21 cellular contexts compared by ENCODE assay signal in the genomic region with DNA sequence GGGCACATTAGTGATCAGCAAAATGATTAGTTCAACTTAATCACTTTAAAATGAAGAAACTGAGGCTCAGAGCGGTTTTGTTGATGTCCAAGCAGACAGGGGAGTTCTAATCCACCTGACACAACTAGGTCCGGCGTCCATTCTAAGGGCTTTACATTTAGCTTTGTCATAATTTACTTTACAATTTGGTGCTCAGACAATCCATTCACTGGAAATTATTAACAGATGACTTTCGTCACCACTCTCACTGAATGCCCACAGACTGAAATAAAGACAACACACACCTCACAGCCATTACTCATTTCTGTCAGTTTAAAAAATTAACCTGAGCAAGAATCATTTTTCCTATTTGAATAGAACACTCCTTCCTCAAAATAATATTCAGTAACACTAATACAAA. TPM values are rescaled to one million over a fixed set of nuclear protein-coding genes. Genes with fewer than 3 reads are reported as not detected.
DNase-seq lines count a peak whose midpoint lies in the region; ATAC-seq and TF ChIP-seq lines count a peak whose summit lies in the region.
"Had no signal": no experiment of that assay in that cellular context is flagged by ENCODE, and none has a peak within 500 bp of the region (broad histone marks: within the 10 kb centered on the region; RNA-seq: fewer than 3 reads in every experiment).

No MANE protein-coding gene starts in this region.

- H3K36me3 ChIP-seq in SK-N-SH (replicated peaks in 1 of 2; ENCODE audit: control insufficient read depth in 1 of 2, insufficient read depth in 2 of 2, low read length in 1 of 2) (no peaks in the 10 kb centered on the region), transverse colon (no peaks in the 10 kb centered on the region), aorta (ENCODE audit: control insufficient read depth in 1 of 2, insufficient read depth in 2 of 2, low read length in 1 of 2) (no peaks in the 10 kb centered on the region)
- H3K36me3 ChIP-seq: adrenal gland, lower lobe of right lung had no signal

- CTCF ChIA-PET in SK-N-SH (lab: Yijun Ruan, JAX): interaction anchor here (0.9 to 1.3 kb wide), 2 partner anchors 15 to 17 kb away, joined by 3 to 4 read pairs; no protein-coding TSS in a partner anchor

- no peak for TF ChIP-seq EP300 in SK-N-SH (IDR thresholded peaks at IDR 0.05; ENCODE audit: borderline replicate concordance in 1 of 2, low read depth in 1 of 2, low read length in 1 of 2)
- TF ChIP-seq EP300 in transverse colon (IDR thresholded peaks at IDR 0.05; ENCODE audit: low read depth): no peak

- H3K9me3 ChIP-seq in SK-N-SH: no peaks in the 10 kb centered on the region
- no peaks in the 10 kb centered on the region for H3K9me3 ChIP-seq in transverse colon
- H3K9me3 ChIP-seq in aorta (ENCODE audit: control insufficient read depth, low read length): no peaks in the 10 kb centered on the region
- H3K9me3 ChIP-seq: adrenal gland, heart left ventricle, lower lobe of right lung had no signal

- no peak for TF ChIP-seq POLR2A in transverse colon (IDR thresholded peaks at IDR 0.05)

- no peaks in the 10 kb centered on the region; a peak in 1 of 4 replicates for H3K4me1 ChIP-seq in SK-N-SH (ENCODE audit: control insufficient read depth in 1 of 2, insufficient read depth in 2 of 2, low read depth in 1 of 2, low read length in 1 of 2)
- peaks cover 7 to 86% (median 57%) of the 10 kb centered on the region in 4 donors for H3K4me1 ChIP-seq in transverse colon
- H3K4me1 ChIP-seq in aorta (ENCODE audit: control insufficient read depth in 1 of 2, insufficient read depth in 2 of 2, low read length in 2 of 2): no peaks in the 10 kb centered on the region

- POLR2A ChIA-PET in SK-N-SH (lab: Yijun Ruan, JAX): no interaction called here

- H3K79me2 ChIP-seq in SK-N-SH (ENCODE audit: insufficient read depth): no peaks in the 10 kb centered on the region

- H3K4me3 ChIP-seq in SK-N-SH (ENCODE audit: low read depth in 2 of 2, low read length in 1 of 2) (no peak overlapping the region), transverse colon (peak overlapping the region in 1 of 4 donors; percentile 14), aorta (ENCODE audit: low read length in 2 of 2) (no peak overlapping the region)
- H3K4me3 ChIP-seq: adrenal gland, heart left ventricle, lower lobe of right lung had no signal

- H3K27ac ChIP-seq in SK-N-SH (ENCODE audit: low read depth in 2 of 2, low read length in 1 of 2) (no peak overlapping the region), transverse colon (peak overlapping the region; percentile 55 to 82 (median 72)), aorta (ENCODE audit: low read depth in 1 of 2, low read length in 2 of 2) (no peak overlapping the region)
- H3K27ac ChIP-seq: 22Rv1, adrenal gland, heart left ventricle, lower lobe of right lung had no signal

- TF ChIP-seq CTCF in SK-N-SH (IDR thresholded peaks at IDR 0.05): no peak
- no peak for TF ChIP-seq CTCF in transverse colon (IDR thresholded peaks at IDR 0.05)

- no peak overlapping the region for H3K9ac ChIP-seq in SK-N-SH

- H3F3A ChIP-seq in SK-N-SH (replicated peaks; ENCODE audit: insufficient read depth): no peaks in the 10 kb centered on the region

- in situ Hi-C loops in transverse colon (cut with MboI; ENCODE audit: low pct_ligation_motif_present in 1 of 4, low pct_unique_long_range_greater_than_20kb in 1 of 4, low sequenced_read_pairs in 3 of 4): no loop called here

- no peak overlapping the region for H2AFZ ChIP-seq in SK-N-SH (ENCODE audit: low read depth)

- no peak for TF ChIP-seq RAD21 in SK-N-SH (IDR thresholded peaks at IDR 0.05; ENCODE audit: low read length)

- intact Hi-C loops in transverse colon (cut with DNase I; ENCODE audit: low total_unique reads): no loop called here
- intact Hi-C loops in aorta (cut with DNase I): loop anchor here in 1 of 2 donors (10.0 kb wide), 1 partner anchor 217 kb away; no protein-coding TSS in a partner anchor

- ATAC-seq in SK-N-SH treated with all-trans-retinoic acid at 6 μM for 48 hours (no peak), left lobe of liver (peak; percentile 89), aorta (ENCODE audit: low FRiP score) (no peak)
- ATAC-seq: heart left ventricle, right cardiac atrium had no signal

- H3K9me2 ChIP-seq in SK-N-SH: no peaks in the 10 kb centered on the region

- DNase-seq in SK-N-SH (peak; percentile 10), NCI-H69 (lab: John Stamatoyannopoulos, UW) (peak; percentile 27), left lobe of liver (ENCODE audit: low spot score) (no peak), transverse colon (no peak), NOMO-1 treated with dmso at 0.1 percent for 144 hours (lab: John Stamatoyannopoulos, UW; ENCODE audit: unreplicated experiment) (no peak), aorta (no peak), T-helper 2 cell (no peak)
- DNase-seq: activated CD4-positive, alpha-beta T cell treated with anti-CD3 and anti-CD28 coated beads, Interleukin-2, amount 10 ng/mL, durations not matched to agents 7 days and 5 days; adrenal gland; heart left ventricle; lower lobe of right lung; NCI-H146; NCI-H2171; NCI-H748 treated with DMSO at 0.1 percent for 48 hours; OCI-M1; right cardiac atrium; SHP77 treated with DMSO at 0.1 percent for 48 hours; stimulated activated CD4-positive, alpha-beta T cell treated with anti-CD3 and anti-CD28 coated beads, Interleukin-15, amount 100 ng/mL, for 24 hours; T-helper 1 cell had no signal

- H3K27me3 ChIP-seq in SK-N-SH (ENCODE audit: insufficient read depth) (peaks cover 13% of the 10 kb centered on the region; the same call in 1 of the 2 replicates), transverse colon (no peaks in the 10 kb centered on the region), aorta (ENCODE audit: control insufficient read depth in 1 of 2, insufficient read depth in 2 of 2, low read length in 1 of 2) (no peaks in the 10 kb centered on the region)
- H3K27me3 ChIP-seq: adrenal gland, heart left ventricle had no signal

- H3K4me2 ChIP-seq in SK-N-SH: no peak overlapping the region

- WGBS in SK-N-SH (ENCODE audit: low lambda C conversion rate): 27% methylated on average over 4 of the region's 4 CpGs
- 21 to 56% methylated on average over 3 to 4 of the region's 4 CpGs for WGBS in transverse colon (ENCODE audit: low coverage in 1 of 2), 2 donors
- WGBS in aorta, 2 donors: 94 to 95% methylated on average over 4 of the region's 4 CpGs

- H4K20me1 ChIP-seq in SK-N-SH (ENCODE audit: insufficient read depth): no peaks in the 10 kb centered on the region

TF ChIP-seq in SK-N-SH, 30 proteins besides CTCF, POLR2A, EP300 and RAD21 (continues in another document):
- TF ChIP-seq JUND (IDR thresholded peaks at IDR 0.05) (no peak), IRF3 (IDR thresholded peaks at IDR 0.05; ENCODE audit: low read depth, low read length) (no peak), FOXM1 (IDR thresholded peaks at IDR 0.05; ENCODE audit: low read depth) (no peak)
- TF ChIP-seq, protein P1, sequence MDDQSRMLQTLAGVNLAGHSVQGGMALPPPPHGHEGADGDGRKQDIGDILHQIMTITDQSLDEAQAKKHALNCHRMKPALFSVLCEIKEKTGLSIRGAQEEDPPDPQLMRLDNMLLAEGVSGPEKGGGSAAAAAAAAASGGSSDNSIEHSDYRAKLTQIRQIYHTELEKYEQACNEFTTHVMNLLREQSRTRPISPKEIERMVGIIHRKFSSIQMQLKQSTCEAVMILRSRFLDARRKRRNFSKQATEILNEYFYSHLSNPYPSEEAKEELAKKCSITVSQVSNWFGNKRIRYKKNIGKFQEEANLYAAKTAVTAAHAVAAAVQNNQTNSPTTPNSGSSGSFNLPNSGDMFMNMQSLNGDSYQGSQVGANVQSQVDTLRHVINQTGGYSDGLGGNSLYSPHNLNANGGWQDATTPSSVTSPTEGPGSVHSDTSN (IDR thresholded peaks at IDR 0.05): no peak

TF ChIP-seq in SK-N-SH treated with all-trans-retinoic acid at 6 μM for 48 hours, 23 proteins besides CTCF, POLR2A, EP300 and RAD21 (continues in another document):
- no peak for TF ChIP-seq TCF4 (CRISPR knock-in tag; IDR thresholded peaks at IDR 0.05; ENCODE audit: borderline replicate concordance)
- TF ChIP-seq, protein P2, sequence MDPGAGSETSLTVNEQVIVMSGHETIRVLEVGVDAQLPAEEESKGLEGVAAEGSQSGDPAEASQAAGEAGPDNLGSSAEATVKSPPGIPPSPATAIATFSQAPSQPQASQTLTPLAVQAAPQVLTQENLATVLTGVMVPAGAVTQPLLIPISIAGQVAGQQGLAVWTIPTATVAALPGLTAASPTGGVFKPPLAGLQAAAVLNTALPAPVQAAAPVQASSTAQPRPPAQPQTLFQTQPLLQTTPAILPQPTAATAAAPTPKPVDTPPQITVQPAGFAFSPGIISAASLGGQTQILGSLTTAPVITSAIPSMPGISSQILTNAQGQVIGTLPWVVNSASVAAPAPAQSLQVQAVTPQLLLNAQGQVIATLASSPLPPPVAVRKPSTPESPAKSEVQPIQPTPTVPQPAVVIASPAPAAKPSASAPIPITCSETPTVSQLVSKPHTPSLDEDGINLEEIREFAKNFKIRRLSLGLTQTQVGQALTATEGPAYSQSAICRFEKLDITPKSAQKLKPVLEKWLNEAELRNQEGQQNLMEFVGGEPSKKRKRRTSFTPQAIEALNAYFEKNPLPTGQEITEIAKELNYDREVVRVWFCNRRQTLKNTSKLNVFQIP (CRISPR knock-in tag; IDR thresholded peaks at IDR 0.05; ENCODE audit: borderline replicate concordance, low read depth): no peak
- TF ChIP-seq OSR1 (CRISPR knock-in tag; IDR thresholded peaks at IDR 0.05): no peak
- TF ChIP-seq ESRRG (CRISPR knock-in tag; IDR thresholded peaks at IDR 0.05): no peak
- no peak for TF ChIP-seq ZFP30 (CRISPR knock-in tag; IDR thresholded peaks at IDR 0.05)
- TF ChIP-seq SNAI2 (CRISPR knock-in tag; IDR thresholded peaks at IDR 0.05): no peak
- no peak for TF ChIP-seq CSDC2 (CRISPR knock-in tag; IDR thresholded peaks at IDR 0.05)
- no peak for TF ChIP-seq PPARA (CRISPR knock-in tag; IDR thresholded peaks at IDR 0.05; ENCODE audit: borderline replicate concordance)
- TF ChIP-seq ZFP3 (CRISPR knock-in tag; IDR thresholded peaks at IDR 0.05): no peak
- TF ChIP-seq GLIS3 (CRISPR knock-in tag; IDR thresholded peaks at IDR 0.05): no peak
- no peak for TF ChIP-seq ISL1 (CRISPR knock-in tag; IDR thresholded peaks at IDR 0.05)
- TF ChIP-seq ARNTL (CRISPR knock-in tag; IDR thresholded peaks at IDR 0.05; ENCODE audit: borderline replicate concordance, low read depth): no peak
- TF ChIP-seq ZNF8 (CRISPR knock-in tag; IDR thresholded peaks at IDR 0.05): no peak
- no peak for TF ChIP-seq RARB (CRISPR knock-in tag; IDR thresholded peaks at IDR 0.05)
- no peak for TF ChIP-seq TOX (CRISPR knock-in tag; IDR thresholded peaks at IDR 0.05; ENCODE audit: borderline replicate concordance)

RNA-seq across cellular contexts. Expression of gene NR3C2, which starts 10.8 kb away (rescaled TPM):
- 0.02 and 0.03 TPM in 2 replicates for polyA plus RNA-seq in SK-N-SH (2012; rRNA removed)
- 0.01 TPM in 2 replicates for polyA plus RNA-seq in SK-N-SH (2012; cell fraction: cytosol; rRNA removed)
- 0.01 and 0.02 TPM in 2 replicates for polyA plus RNA-seq in SK-N-SH (2012; cell fraction: nucleus; rRNA removed)
- total RNA-seq in left lobe of liver: 12.0 TPM
- 100 to 1,000 TPM in 3 of 4 donors, 10 to 100 TPM in 1; 55.5 to 147 (median 125) TPM for total RNA-seq in transverse colon
- 10 to 100 TPM in 1 of 2 donors, 1 to 10 TPM in 1; 9.9 to 22.9 TPM for total RNA-seq in aorta
- polyA plus RNA-seq in aorta: 1 to 10 TPM; 3.4 to 3.9 TPM

Comparison
In these comparisons a context has a peak if more than half of its experiments do, and no peak if none do; other contexts are left out.
1. DNase-seq: peak in SK-N-SH (single experiment) and NCI-H69 (single experiment); none in left lobe of liver (single experiment), transverse colon (single experiment), NOMO-1 treated with dmso at 0.1 percent for 144 hours (single experiment), aorta (0 of 2) and T-helper 2 cell (0 of 5).
2. H3K27ac ChIP-seq: peak in transverse colon (4 of 4); none in SK-N-SH (0 of 2) and aorta (0 of 2).